In genomic region chr16:53112015-53112414, GRCh38 we compare ENCODE assay signal across 19 cellular contexts. TPM values are rescaled to one million over a fixed set of nuclear protein-coding genes. Genes with fewer than 3 reads are reported as not detected.
A peak's percentile ranks its signal among the peaks of the same experiment; 100 is the strongest.
DNase-seq lines count a peak whose midpoint lies in the region; ATAC-seq and TF ChIP-seq lines count a peak whose summit lies in the region.
"Had no signal": no experiment of that assay in that cellular context is flagged by ENCODE, and none has a peak within 500 bp of the region (broad histone marks: within the 10 kb centered on the region; RNA-seq: fewer than 3 reads in every experiment).

No MANE protein-coding gene starts in this region.

- intact Hi-C loops in Caco-2 (cut with micrococcal nuclease; ENCODE audit: unreplicated experiment): loop anchor here (1.0 kb wide), 1 partner anchor 13 kb away; no protein-coding TSS in a partner anchor
- intact Hi-C loops in mucosa of descending colon (cut with DNase I, micrococcal nuclease): no loop called here

- H3K4me3 Mint-ChIP-seq in Caco-2 (ENCODE audit: unreplicated experiment) (peak overlapping the region; percentile 55), endodermal cell (no peak overlapping the region), mesothelial cell of epicardium (no peak overlapping the region)
- H3K4me3 Mint-ChIP-seq: activated CD4-positive, alpha-beta T cell treated with anti-CD3 and anti-CD28 coated beads for 36 hours; activated T-helper 17 cell treated with anti-CD3 and anti-CD28 coated beads, Interleukin-2, amount 50 U/mL, for 72 hours; dendritic cell treated with granulocyte-macrophage colony-stimulating factor and Interleukin-4, amounts not matched to agents 40 ng/mL and 50 ng/mL, for 4 days; stimulated activated naive CD8-positive, alpha-beta T cell treated with anti-CD3 and anti-CD28 coated beads, Interleukin-15, Interleukin-2, amounts not matched to agents 100 ng/mL and 50 ng/mL, for 24 hours had no signal

- peak in 1 of 2 experiments; percentile 13 for DNase-seq in Caco-2
- no peak for DNase-seq in endodermal cell
- no peak for DNase-seq in mesothelial cell of epicardium (ENCODE audit: low spot score in 2 of 2, unreplicated experiment in 2 of 2)
- DNase-seq in T-helper 2 cell: no peak
- no peak for DNase-seq in activated CD4-positive, CD25-positive, alpha-beta regulatory T cell treated with anti-CD3 and anti-CD28 coated beads, Interleukin-2, amount 50 U/mL, for 72 hours
- no peak for DNase-seq in mucosa of descending colon
- no peak for DNase-seq in KG1 (lab: John Stamatoyannopoulos, UW)
- DNase-seq: activated CD4-positive, alpha-beta T cell treated with anti-CD3 and anti-CD28 coated beads for 36 hours; AML-193; MM.1S; NCI-H1694; NCI-H774; stimulated activated CD4-positive, alpha-beta T cell treated with anti-CD3 and anti-CD28 coated beads, Interleukin-1b, Interleukin-23, amount 100 ng/mL, for 48 hours; trophoblast cell had no signal

- H3K9me3 ChIP-seq in Caco-2: no peaks in the 10 kb centered on the region
- H3K9me3 ChIP-seq in endodermal cell (ENCODE audit: control insufficient read depth, low read length): no peaks in the 10 kb centered on the region
- no peaks in the 10 kb centered on the region for H3K9me3 ChIP-seq in mucosa of descending colon

- CTCF ChIA-PET in Caco-2 (lab: Charles Lee): interaction anchor here (0.6 to 1.6 kb wide), 6 partner anchors 9 to 57 kb away, joined by 3 to 7 read pairs (median 3); partner anchors contain the start of gene CHD9

- H3K9ac ChIP-seq in endodermal cell (ENCODE audit: extremely low read depth, low read length, poor library complexity, severe bottlenecking): no peak overlapping the region

- BruUV-seq in Caco-2 (replicated peaks; lab: Mats Ljungman, UMichigan): no TSS peak

- no peaks in the 10 kb centered on the region for H3K36me3 Mint-ChIP-seq in Caco-2 (ENCODE audit: insufficient read depth, unreplicated experiment)
- H3K36me3 Mint-ChIP-seq in endodermal cell (ENCODE audit: low read depth): no peaks in the 10 kb centered on the region
- peaks cover 6% of the 10 kb centered on the region for H3K36me3 Mint-ChIP-seq in mesothelial cell of epicardium

- no peaks in the 10 kb centered on the region for H3K9me3 Mint-ChIP-seq in Caco-2 (ENCODE audit: unreplicated experiment)
- H3K9me3 Mint-ChIP-seq in endodermal cell: no peaks in the 10 kb centered on the region
- no peaks in the 10 kb centered on the region for H3K9me3 Mint-ChIP-seq in mesothelial cell of epicardium
- H3K9me3 Mint-ChIP-seq: activated T-helper 17 cell treated with anti-CD3 and anti-CD28 coated beads, Interleukin-2, amount 50 U/mL, for 72 hours; dendritic cell treated with granulocyte-macrophage colony-stimulating factor and Interleukin-4, amounts not matched to agents 40 ng/mL and 50 ng/mL, for 4 days; stimulated activated naive CD8-positive, alpha-beta T cell treated with anti-CD3 and anti-CD28 coated beads, Interleukin-15, Interleukin-2, amounts not matched to agents 100 ng/mL and 50 ng/mL, for 24 hours had no signal

- H3K27ac ChIP-seq in endodermal cell (ENCODE audit: low read depth, low read length): no peak overlapping the region
- H3K27ac ChIP-seq: SK-N-MC had no signal

- POLR2A ChIA-PET in Caco-2 (lab: Charles Lee): interaction anchor here (0.8 to 1.0 kb wide), 2 partner anchors 18 to 57 kb away, joined by 3 read pairs; partner anchors contain the start of gene CHD9

- H3K27me3 ChIP-seq in Caco-2 (replicated peaks; ENCODE audit: control insufficient read depth, insufficient read depth, low read length) (no peaks in the 10 kb centered on the region), endodermal cell (ENCODE audit: control insufficient read depth, insufficient read depth, low read length, poor library complexity, severe bottlenecking) (no peaks in the 10 kb centered on the region)

- H3K4me3 ChIP-seq in Caco-2 (ENCODE audit: low read depth, low read length) (no peak overlapping the region), endodermal cell (ENCODE audit: low read length) (peak overlapping the region; percentile 42), mucosa of descending colon (no peak overlapping the region)
- H3K4me3 ChIP-seq: SK-N-MC had no signal

- peaks cover 40% of the 10 kb centered on the region for H3K4me1 ChIP-seq in Caco-2
- peaks cover 6% of the 10 kb centered on the region for H3K4me1 ChIP-seq in endodermal cell (ENCODE audit: control insufficient read depth, insufficient read depth, low read length)
- H3K4me1 ChIP-seq in mucosa of descending colon (ENCODE audit: low read depth): no peaks in the 10 kb centered on the region

- H3K4me1 Mint-ChIP-seq in Caco-2 (ENCODE audit: low read depth, unreplicated experiment) (peaks cover 28% of the 10 kb centered on the region), endodermal cell (peaks cover 25% of the 10 kb centered on the region), mesothelial cell of epicardium (peaks cover 13% of the 10 kb centered on the region)
- H3K4me1 Mint-ChIP-seq: activated T-helper 17 cell treated with anti-CD3 and anti-CD28 coated beads, Interleukin-2, amount 50 U/mL, for 72 hours had no signal

- ATAC-seq in HG03565 (IDR thresholded peaks at IDR 0.05; ENCODE audit: unreplicated experiment) (peak; percentile 14), mucosa of descending colon (no peak)
- ATAC-seq: activated CD4-positive, alpha-beta T cell treated with anti-CD3 and anti-CD28 coated beads for 36 hours; activated T-helper 17 cell treated with anti-CD3 and anti-CD28 coated beads, Interleukin-2, amount 50 U/mL, for 72 hours had no signal

- WGBS in endodermal cell (ENCODE audit: insufficient coverage in 1 of 2, insufficient read length in 1 of 2), 2 experiments: 57 to 88% methylated on average over 1 of the region's 1 CpG

- H3K36me3 ChIP-seq in Caco-2 (ENCODE audit: control insufficient read depth, insufficient read depth, low read length): no peaks in the 10 kb centered on the region
- no peaks in the 10 kb centered on the region for H3K36me3 ChIP-seq in endodermal cell (ENCODE audit: control insufficient read depth, insufficient read depth, low read length)
- no peaks in the 10 kb centered on the region for H3K36me3 ChIP-seq in mucosa of descending colon (ENCODE audit: low read depth)

- H3K27ac Mint-ChIP-seq in Caco-2 (ENCODE audit: unreplicated experiment): no peak overlapping the region
- H3K27ac Mint-ChIP-seq in endodermal cell: no peak overlapping the region
- H3K27ac Mint-ChIP-seq in mesothelial cell of epicardium: peak overlapping the region; percentile 81
- H3K27ac Mint-ChIP-seq: activated CD4-positive, alpha-beta T cell treated with anti-CD3 and anti-CD28 coated beads for 36 hours; activated T-helper 17 cell treated with anti-CD3 and anti-CD28 coated beads, Interleukin-2, amount 50 U/mL, for 72 hours; dendritic cell treated with granulocyte-macrophage colony-stimulating factor and Interleukin-4, amounts not matched to agents 40 ng/mL and 50 ng/mL, for 4 days; stimulated activated naive CD8-positive, alpha-beta T cell treated with anti-CD3 and anti-CD28 coated beads, Interleukin-15, Interleukin-2, amounts not matched to agents 100 ng/mL and 50 ng/mL, for 24 hours had no signal

- TF ChIP-seq CTCF in Caco-2 (IDR thresholded peaks at IDR 0.05; ENCODE audit: insufficient read depth in 1 of 2, low read depth in 1 of 2, low read length in 1 of 2, severe bottlenecking in 1 of 2, unreplicated experiment in 1 of 2): no peak
- no peak for TF ChIP-seq CTCF in endodermal cell (conservative IDR thresholded peaks at IDR 0.05)
- TF ChIP-seq CTCF in mesothelial cell of epicardium (IDR thresholded peaks at IDR 0.05; ENCODE audit: unreplicated experiment): no peak
- TF ChIP-seq CTCF in mucosa of descending colon (IDR thresholded peaks at IDR 0.05): no peak

- H3K27me3 Mint-ChIP-seq in Caco-2 (ENCODE audit: insufficient read depth, unreplicated experiment): no peaks in the 10 kb centered on the region
- no peaks in the 10 kb centered on the region for H3K27me3 Mint-ChIP-seq in endodermal cell (ENCODE audit: insufficient read depth)
- no peaks in the 10 kb centered on the region for H3K27me3 Mint-ChIP-seq in mesothelial cell of epicardium (ENCODE audit: low read depth)
- H3K27me3 Mint-ChIP-seq: activated CD4-positive, alpha-beta T cell treated with anti-CD3 and anti-CD28 coated beads for 36 hours; activated T-helper 17 cell treated with anti-CD3 and anti-CD28 coated beads, Interleukin-2, amount 50 U/mL, for 72 hours; dendritic cell treated with granulocyte-macrophage colony-stimulating factor and Interleukin-4, amounts not matched to agents 40 ng/mL and 50 ng/mL, for 4 days; stimulated activated naive CD8-positive, alpha-beta T cell treated with anti-CD3 and anti-CD28 coated beads, Interleukin-15, Interleukin-2, amounts not matched to agents 100 ng/mL and 50 ng/mL, for 24 hours had no signal

RNA-seq across cellular contexts. Expression of gene CHD9, which starts 57.2 kb away (rescaled TPM):
- total RNA-seq in Caco-2 (2022) (29.1 and 32.0 TPM in 2 replicates), endodermal cell (10 to 100 TPM; 36.8 to 40.5 TPM), mesothelial cell of epicardium (108 to 119 TPM (median 110 TPM) in 3 replicates), mucosa of descending colon (10 to 100 TPM; 65.4 to 95.9 (median 86.6) TPM)
- 39.3 TPM for polyA plus RNA-seq in endodermal cell (2013, experiment 1 of 2)
- polyA plus RNA-seq in endodermal cell (2013, experiment 2 of 2): 41.4 TPM

RNA-seq across cellular contexts. Expression of gene CHD9NB, which starts 59.3 kb away (rescaled TPM):
- not detected in 2 replicates for total RNA-seq in Caco-2 (2022)
- total RNA-seq in endodermal cell: 10 to 100 TPM; 13.1 to 14.9 TPM
- 2.8 TPM for polyA plus RNA-seq in endodermal cell (2013, experiment 1 of 2)
- polyA plus RNA-seq in endodermal cell (2013, experiment 2 of 2): 3.0 TPM
- total RNA-seq in mesothelial cell of epicardium: 0.29 to 0.44 TPM (median 0.43 TPM) in 3 replicates
- total RNA-seq in mucosa of descending colon: 1 to 10 TPM; 2.3 to 5.3 (median 5.2) TPM
